ENCODE assay signal across 19 cellular contexts in genomic region chr1:180188679-180189175, GRCh38. TPM values are rescaled to one million over a fixed set of nuclear protein-coding genes. Genes with fewer than 3 reads are reported as not detected.
"Had no signal": no experiment of that assay in that cellular context is flagged by ENCODE, and none has a peak within 500 bp of the region (broad histone marks: within the 10 kb centered on the region; RNA-seq: fewer than 3 reads in every experiment).

No MANE protein-coding gene starts in this region.

- H3K27me3 ChIP-seq: spleen, upper lobe of left lung had no signal

- H3K4me1 Mint-ChIP-seq: activated B cell treated with CpG ODN at 0.5 μM for 24 hours, brain, nephron had no signal

- H3K4me3 Mint-ChIP-seq: activated B cell treated with CpG ODN at 0.5 μM for 24 hours; activated CD4-positive, alpha-beta T cell treated with anti-CD3 and anti-CD28 coated beads, Interleukin-2, amount 10 ng/mL, durations not matched to agents 24 days and 14 days; activated CD8-positive, alpha-beta T cell treated with anti-CD3 and anti-CD28 coated beads, Interleukin-2, amount 10 ng/mL, durations not matched to agents 7 days and 5 days; activated naive CD4-positive, alpha-beta T cell treated with anti-CD3 and anti-CD28 coated beads for 36 hours; activated naive CD8-positive, alpha-beta T cell treated with anti-CD3 and anti-CD28 coated beads, Interleukin-2, amount 50 U/mL, for 24 hours; activated T-cell treated with anti-CD3 and anti-CD28 coated beads, Interleukin-2, amount 50 U/mL, for 24 hours; brain; nephron; stimulated activated naive B cell treated with anti-CD40 and anti-IgM and Interleukin-4, amounts not matched to agents 10 μg/mL and 1 μg/mL and 100 μg/mL, for 72 hours; T-helper 1 cell treated with Interleukin-12 subunit alpha and Interleukin-12 subunit beta and Interleukin-4 antibody, amounts not matched to agents 30 μg/mL and 1 μg/mL, for 36 hours had no signal

- H3K27me3 Mint-ChIP-seq: activated B cell treated with CpG ODN at 0.5 μM for 24 hours; activated CD4-positive, alpha-beta T cell treated with anti-CD3 and anti-CD28 coated beads, Interleukin-2, amount 10 ng/mL, durations not matched to agents 24 days and 14 days; activated naive CD8-positive, alpha-beta T cell treated with anti-CD3 and anti-CD28 coated beads, Interleukin-2, amount 50 U/mL, for 24 hours; activated T-cell treated with anti-CD3 and anti-CD28 coated beads, Interleukin-2, amount 50 U/mL, for 24 hours; stimulated activated naive B cell treated with anti-CD40 and anti-IgM and Interleukin-4, amounts not matched to agents 10 μg/mL and 1 μg/mL and 100 μg/mL, for 72 hours had no signal

- DNase-seq: activated B cell treated with CpG ODN at 0.5 μM for 24 hours; activated CD4-positive, alpha-beta T cell treated with anti-CD3 and anti-CD28 coated beads, Interleukin-2, amount 10 ng/mL, durations not matched to agents 24 days and 14 days; activated CD8-positive, alpha-beta T cell treated with anti-CD3 and anti-CD28 coated beads, Interleukin-2, amount 10 ng/mL, durations not matched to agents 7 days and 5 days; activated T-cell treated with anti-CD3 and anti-CD28 coated beads, Interleukin-2, amount 50 U/mL, for 24 hours; kidney; spleen; stimulated activated naive B cell treated with anti-CD40 and anti-IgM and Interleukin-4, amounts not matched to agents 10 μg/mL and 1 μg/mL and 100 μg/mL, for 72 hours; upper lobe of left lung had no signal

- H3K4me3 ChIP-seq: coronary artery, lung, spleen, thoracic aorta, upper lobe of left lung had no signal

- H3K27ac ChIP-seq: coronary artery, spleen, thoracic aorta, upper lobe of left lung had no signal

- H3K27ac Mint-ChIP-seq: activated B cell treated with CpG ODN at 0.5 μM for 24 hours; activated CD4-positive, alpha-beta T cell treated with anti-CD3 and anti-CD28 coated beads, Interleukin-2, amount 10 ng/mL, durations not matched to agents 24 days and 14 days; activated CD8-positive, alpha-beta T cell treated with anti-CD3 and anti-CD28 coated beads, Interleukin-2, amount 10 ng/mL, durations not matched to agents 7 days and 5 days; activated naive CD4-positive, alpha-beta T cell treated with anti-CD3 and anti-CD28 coated beads for 36 hours; activated naive CD8-positive, alpha-beta T cell treated with anti-CD3 and anti-CD28 coated beads, Interleukin-2, amount 50 U/mL, for 24 hours; activated T-cell treated with anti-CD3 and anti-CD28 coated beads, Interleukin-2, amount 50 U/mL, for 24 hours; activated T-helper 2 cell treated with anti-CD3 and anti-CD28 coated beads, Interferon-gamma antibody, Interleukin-2, Interleukin-4, amounts not matched to agents 10 μg/mL and 5 μg/mL and 100 μg/mL, durations not matched to agents 14 hours and 24 hours and 36 hours; nephron; stimulated activated naive B cell treated with anti-CD40 and anti-IgM and Interleukin-4, amounts not matched to agents 10 μg/mL and 1 μg/mL and 100 μg/mL, for 72 hours; T-helper 1 cell treated with Interleukin-12 subunit alpha and Interleukin-12 subunit beta and Interleukin-4 antibody, amounts not matched to agents 30 μg/mL and 1 μg/mL, for 36 hours had no signal

- H3K9me3 Mint-ChIP-seq: activated B cell treated with CpG ODN at 0.5 μM for 24 hours; activated CD4-positive, alpha-beta T cell treated with anti-CD3 and anti-CD28 coated beads, Interleukin-2, amount 10 ng/mL, durations not matched to agents 24 days and 14 days; activated naive CD4-positive, alpha-beta T cell treated with anti-CD3 and anti-CD28 coated beads for 36 hours; activated naive CD8-positive, alpha-beta T cell treated with anti-CD3 and anti-CD28 coated beads, Interleukin-2, amount 50 U/mL, for 24 hours; activated T-cell treated with anti-CD3 and anti-CD28 coated beads, Interleukin-2, amount 50 U/mL, for 24 hours; activated T-helper 2 cell treated with anti-CD3 and anti-CD28 coated beads, Interferon-gamma antibody, Interleukin-2, Interleukin-4, amounts not matched to agents 10 μg/mL and 5 μg/mL and 100 μg/mL, durations not matched to agents 14 hours and 24 hours and 36 hours; brain; nephron; stimulated activated naive B cell treated with anti-CD40 and anti-IgM and Interleukin-4, amounts not matched to agents 10 μg/mL and 1 μg/mL and 100 μg/mL, for 72 hours; T-helper 1 cell treated with Interleukin-12 subunit alpha and Interleukin-12 subunit beta and Interleukin-4 antibody, amounts not matched to agents 30 μg/mL and 1 μg/mL, for 36 hours had no signal

RNA-seq across cellular contexts. Expression of gene LHX4, which starts 41.3 kb away (rescaled TPM):
- total RNA-seq: activated B cell treated with CpG ODN at 0.5 μM for 24 hours; activated CD4-positive, alpha-beta T cell treated with anti-CD3 and anti-CD28 coated beads, Interleukin-2, amount 10 ng/mL, durations not matched to agents 24 days and 14 days; activated CD8-positive, alpha-beta T cell treated with anti-CD3 and anti-CD28 coated beads, Interleukin-2, amount 10 ng/mL, durations not matched to agents 7 days and 5 days; activated naive CD4-positive, alpha-beta T cell treated with anti-CD3 and anti-CD28 coated beads for 36 hours; activated T-helper 2 cell treated with anti-CD3 and anti-CD28 coated beads, Interferon-gamma antibody, Interleukin-2, Interleukin-4, amounts not matched to agents 10 μg/mL and 5 μg/mL and 100 μg/mL, durations not matched to agents 14 hours and 24 hours and 36 hours; epithelial cell of proximal tubule; frontal cortex; kidney; thoracic aorta had no signal
